Comparison of ENCODE assay signal across 27 cellular contexts in the genomic region with DNA sequence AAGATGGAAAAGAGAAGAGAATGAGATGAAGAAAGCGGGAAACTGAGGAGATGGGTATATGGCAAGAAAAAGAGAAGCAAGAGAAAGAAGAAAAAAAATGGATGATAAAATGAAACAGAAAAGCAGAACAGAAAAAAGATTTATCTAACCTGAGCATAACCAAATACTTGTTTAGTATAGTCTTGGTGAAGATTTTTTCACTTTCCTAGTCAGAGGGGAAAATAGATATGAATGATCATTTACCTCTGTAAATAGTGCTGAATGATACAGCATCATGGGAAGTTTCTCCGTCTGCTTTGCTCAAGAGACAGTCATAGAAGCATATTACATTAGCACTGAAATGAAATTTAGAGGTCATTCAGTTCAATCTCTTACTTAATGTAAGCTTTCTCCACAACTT. TPM values are rescaled to one million over a fixed set of nuclear protein-coding genes. Genes with fewer than 3 reads are reported as not detected.
A peak's percentile ranks its signal among the peaks of the same experiment; 100 is the strongest.
DNase-seq lines count a peak whose midpoint lies in the region; ATAC-seq, FAIRE-seq and TF ChIP-seq lines count a peak whose summit lies in the region.
"Had no signal": no experiment of that assay in that cellular context is flagged by ENCODE, and none has a peak within 500 bp of the region (broad histone marks: within the 10 kb centered on the region; RNA-seq: fewer than 3 reads in every experiment).

No MANE protein-coding gene starts in this region.

- no peak overlapping the region for H3K56ac ChIP-seq in H9 (ENCODE audit: insufficient read length, low read depth, low read length)

- no peak overlapping the region for H2BK120ac ChIP-seq in H9 (ENCODE audit: low read depth, low read length, poor library complexity, severe bottlenecking)

- H3K4ac ChIP-seq in H9 (ENCODE audit: low read depth, low read length) = no peak overlapping the region

- no peaks in the 10 kb centered on the region for H3K27me3 Mint-ChIP-seq in H9 (ENCODE audit: low read depth)

- H3K27ac ChIP-seq in right lobe of liver = no peak overlapping the region
- no peak overlapping the region for H3K27ac ChIP-seq in H9 (ENCODE audit: insufficient read length, low read depth, low read length)
- H3K27ac ChIP-seq: psoas muscle, transverse colon had no signal

- no peaks in the 10 kb centered on the region for H3K79me1 ChIP-seq in H9 (ENCODE audit: insufficient read depth, low read depth, low read length, poor library complexity, severe bottlenecking)

- H3K27ac Mint-ChIP-seq in H9 = no peak overlapping the region
- H3K27ac Mint-ChIP-seq: CD14-positive monocyte; GM23338; natural killer cell; stimulated activated effector memory CD8-positive, alpha-beta T cell treated with anti-CD3 and anti-CD28 coated beads, Interleukin-12 subunit alpha, Interleukin-12 subunit beta, amount 100 ng/mL, for 72 hours had no signal

- no peak overlapping the region for H4K91ac ChIP-seq in H9 (ENCODE audit: insufficient read length, low read depth, low read length)

- H3K23ac ChIP-seq in H9 (ENCODE audit: insufficient read length, low read depth, low read length) = no peak overlapping the region

- intact Hi-C loops in right lobe of liver (cut with DNase I) (no loop called here), posterior cingulate gyrus (cut with DNase I) (no loop called here)

- H2BK5ac ChIP-seq in H9 (ENCODE audit: insufficient read length, low read length) = no peak overlapping the region

- H3K27me3 ChIP-seq in right lobe of liver (no peaks in the 10 kb centered on the region), H9 (ENCODE audit: insufficient read depth, low read length) (no peaks in the 10 kb centered on the region)
- H3K27me3 ChIP-seq: transverse colon had no signal

- FAIRE-seq in H54 (lab: Jason Lieb, UNC) = no peak

- no peak overlapping the region for H2BK20ac ChIP-seq in H9 (ENCODE audit: low read depth, low read length, poor library complexity, severe bottlenecking)

- no peak overlapping the region for H2AFZ ChIP-seq in H9 (ENCODE audit: low read length)

- no peak overlapping the region for H3K4me3 Mint-ChIP-seq in H9
- H3K4me3 Mint-ChIP-seq: CD14-positive monocyte; GM23338; natural killer cell; stimulated activated effector memory CD8-positive, alpha-beta T cell treated with anti-CD3 and anti-CD28 coated beads, Interleukin-12 subunit alpha, Interleukin-12 subunit beta, amount 100 ng/mL, for 72 hours had no signal

- no peak overlapping the region for H2AK5ac ChIP-seq in H9 (ENCODE audit: insufficient read length, low read length)

- no peaks in the 10 kb centered on the region for H3K36me3 ChIP-seq in right lobe of liver
- H3K36me3 ChIP-seq: transverse colon had no signal

- TF ChIP-seq POLR2A in GM18505 (IDR thresholded peaks at IDR 0.05; ENCODE audit: borderline replicate concordance, extremely low read depth, insufficient read depth, insufficient read length) (no peak), right lobe of liver (IDR thresholded peaks at IDR 0.05) (no peak), H54 (IDR thresholded peaks at IDR 0.05; ENCODE audit: low read depth, low read length) (no peak)

- TF ChIP-seq CTCF in right lobe of liver (IDR thresholded peaks at IDR 0.05) (no peak), H9 (conservative IDR thresholded peaks at IDR 0.05) (no peak)

- H3K9me3 ChIP-seq in right lobe of liver (no peaks in the 10 kb centered on the region), H9 (ENCODE audit: control insufficient read depth, low read depth, low read length) (no peaks in the 10 kb centered on the region)
- H3K9me3 ChIP-seq: psoas muscle, transverse colon had no signal

- H4K5ac ChIP-seq in H9 (ENCODE audit: insufficient read length, low read depth, low read length) = no peak overlapping the region

- H3K4me1 Mint-ChIP-seq in H9 = no peaks in the 10 kb centered on the region
- H3K4me1 Mint-ChIP-seq: GM23338; natural killer cell; stimulated activated effector memory CD8-positive, alpha-beta T cell treated with anti-CD3 and anti-CD28 coated beads, Interleukin-12 subunit alpha, Interleukin-12 subunit beta, amount 100 ng/mL, for 72 hours had no signal

- no peaks in the 10 kb centered on the region for H3K36me3 Mint-ChIP-seq in H9 (ENCODE audit: insufficient read depth in 1 of 3, low read depth in 3 of 3)
- H3K36me3 Mint-ChIP-seq: CD14-positive monocyte; natural killer cell; stimulated activated effector memory CD8-positive, alpha-beta T cell treated with anti-CD3 and anti-CD28 coated beads, Interleukin-12 subunit alpha, Interleukin-12 subunit beta, amount 100 ng/mL, for 72 hours had no signal

- H3K9me3 Mint-ChIP-seq in H9 = no peaks in the 10 kb centered on the region; a peak in 1 of 5 replicates
- H3K9me3 Mint-ChIP-seq: stimulated activated effector memory CD8-positive, alpha-beta T cell treated with anti-CD3 and anti-CD28 coated beads, Interleukin-12 subunit alpha, Interleukin-12 subunit beta, amount 100 ng/mL, for 72 hours had no signal

- no peak overlapping the region for H2BK12ac ChIP-seq in H9 (ENCODE audit: insufficient read length, low read depth, low read length)

- no peak overlapping the region for H3T11ph ChIP-seq in H9 (ENCODE audit: low read length)

- H3K4me3 ChIP-seq in right lobe of liver = no peak overlapping the region
- H3K4me3 ChIP-seq: GM23338, lung, psoas muscle, transverse colon had no signal

- 89% methylated on average over 1 of the region's 2 CpGs for WGBS in right lobe of liver (ENCODE audit: insufficient coverage, low coverage, low lambda C conversion rate, missing lambda C conversion rate)
- 100% methylated on average over 1 of the region's 2 CpGs for WGBS in H9 (ENCODE audit: extremely low coverage, insufficient read length, low lambda C conversion rate)

- no peak overlapping the region for H4K8ac ChIP-seq in H9 (replicated peaks; ENCODE audit: insufficient read length, low read depth, low read length)

- H4K20me1 ChIP-seq in H9 (ENCODE audit: control insufficient read depth, insufficient read depth, insufficient read length) = no peaks in the 10 kb centered on the region

- H2BK15ac ChIP-seq in H9 (ENCODE audit: low read depth, low read length) = no peak overlapping the region

- no peaks in the 10 kb centered on the region for H3K23me2 ChIP-seq in H9 (ENCODE audit: insufficient read length, low read depth, low read length, poor library complexity, severe bottlenecking)

- no peak overlapping the region for H3K14ac ChIP-seq in H9 (ENCODE audit: insufficient read depth, low read length)

- DNase-seq in right lobe of liver (no peak), posterior cingulate gyrus (no peak), H54 (ENCODE audit: insufficient read length, low spot score) (no peak), H9 (no peak)
- DNase-seq: activated CD4-positive, CD25-positive, alpha-beta regulatory T cell; amniotic stem cell; caudate nucleus; DMS53; effector memory CD4-positive, alpha-beta T cell; head of caudate nucleus; natural killer cell; NCI-H1417 treated with DMSO at 0.1 percent for 48 hours; NCI-H2227 treated with DMSO at 0.1 percent for 48 hours; psoas muscle; Right ventricle myocardium superior; T-helper 2 cell; transverse colon had no signal

- ATAC-seq in GM18505 (IDR thresholded peaks at IDR 0.05; ENCODE audit: unreplicated experiment) = peak; percentile 83
- ATAC-seq in GM19468 (IDR thresholded peaks at IDR 0.05; ENCODE audit: extremely low read depth, unreplicated experiment) = peak; percentile 74
- peak; percentile 87 for ATAC-seq in HG02870 (IDR thresholded peaks at IDR 0.05; ENCODE audit: unreplicated experiment)
- peak; percentile 54 for ATAC-seq in HG03558 (IDR thresholded peaks at IDR 0.05; ENCODE audit: extremely low read depth, unreplicated experiment)
- ATAC-seq in right lobe of liver = no peak
- ATAC-seq: GM23338; natural killer cell; psoas muscle; stimulated activated effector memory CD8-positive, alpha-beta T cell treated with anti-CD3 and anti-CD28 coated beads, Interleukin-12 subunit alpha, Interleukin-12 subunit beta, amount 100 ng/mL, for 72 hours had no signal

- H3K9ac ChIP-seq in H9 (ENCODE audit: extremely low read depth, insufficient read length, low read length) = no peak overlapping the region

- H3K4me1 ChIP-seq in right lobe of liver (no peaks in the 10 kb centered on the region), H9 (ENCODE audit: insufficient read depth, low read length) (no peaks in the 10 kb centered on the region)
- H3K4me1 ChIP-seq: transverse colon had no signal

- H3K4me2 ChIP-seq in H9 (ENCODE audit: insufficient read depth, insufficient read length, low read length) = no peak overlapping the region
- H3K4me2 ChIP-seq: GM23338 had no signal

- H3K79me2 ChIP-seq in H9 (ENCODE audit: insufficient read depth, low read length) = no peaks in the 10 kb centered on the region

- no peak overlapping the region for H3K18ac ChIP-seq in H9 (ENCODE audit: insufficient read length, low read depth, low read length)

RNA-seq across cellular contexts. Expression of gene PLPPR4, which starts 36.1 kb away (rescaled TPM):
- total RNA-seq in right lobe of liver (under 1 TPM in 3 of 6 experiments, not detected in 3; 0.12 to 0.19 (median 0.18) TPM), H9 (2021) (0.31 and 0.39 TPM in 2 replicates)
- total RNA-seq: A673; activated CD8-positive, alpha-beta memory T cell treated with anti-CD3 and anti-CD28 coated beads for 36 hours had no signal

Comparison
In these comparisons a context has a peak if more than half of its experiments do, and no peak if none do; other contexts are left out.
1. ATAC-seq: peak in GM18505 (single experiment), GM19468 (single experiment), HG02870 (single experiment) and HG03558 (single experiment); none in right lobe of liver (0 of 4).